In the genomic region with DNA sequence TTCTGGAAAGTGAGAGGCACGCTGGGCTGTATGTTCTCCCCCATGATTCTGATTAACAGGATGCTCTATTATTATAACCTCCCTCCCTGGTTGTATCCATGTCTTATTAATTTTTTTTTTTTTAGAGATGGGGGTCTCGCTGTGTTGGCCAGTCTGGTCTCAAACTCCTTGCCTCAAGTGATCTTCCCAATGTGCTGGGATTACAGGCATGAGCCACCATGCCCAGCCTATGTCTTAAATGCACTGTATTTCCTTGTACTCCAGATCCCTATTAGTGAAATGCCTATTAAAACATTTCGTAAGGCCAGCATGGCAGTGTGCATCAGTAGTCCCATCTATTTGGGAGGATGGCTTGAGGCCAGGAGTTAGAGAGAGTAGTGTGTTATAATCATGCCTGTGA, we compare ENCODE assay signal across 13 cellular contexts. TPM values are rescaled to one million over a fixed set of nuclear protein-coding genes. Genes with fewer than 3 reads are reported as not detected.
DNase-seq lines count a peak whose midpoint lies in the region; ATAC-seq and TF ChIP-seq lines count a peak whose summit lies in the region.
"Had no signal": no experiment of that assay in that cellular context is flagged by ENCODE, and none has a peak within 500 bp of the region (broad histone marks: within the 10 kb centered on the region; RNA-seq: fewer than 3 reads in every experiment).

No MANE protein-coding gene starts in this region.

- H3K36me3 Mint-ChIP-seq in CD4-positive, CD25-positive, alpha-beta regulatory T cell = peaks cover 10% of the 10 kb centered on the region
- no peaks in the 10 kb centered on the region for H3K36me3 Mint-ChIP-seq in activated CD8-positive, alpha-beta T cell treated with anti-CD3 and anti-CD28 coated beads, Interleukin-2, amount 10 ng/mL, durations not matched to agents 7 days and 5 days (ENCODE audit: low read depth)

- DNase-seq in CD4-positive, CD25-positive, alpha-beta regulatory T cell = no peak
- DNase-seq in fibroblast of the aortic adventitia (ENCODE audit: low read depth) = peak; percentile 7
- DNase-seq in activated CD8-positive, alpha-beta T cell treated with anti-CD3 and anti-CD28 coated beads, Interleukin-2, amount 10 ng/mL, durations not matched to agents 7 days and 5 days = no peak
- no peak for DNase-seq in caudate nucleus (lab: John Stamatoyannopoulos, UW)
- no peak for DNase-seq in NCI-H128 (lab: John Stamatoyannopoulos, UW; ENCODE audit: unreplicated experiment)
- no peak for DNase-seq in NCI-H2107 (lab: John Stamatoyannopoulos, UW)
- DNase-seq: DMS53, HCEC 1CT, IMR-90 had no signal

- CTCF ChIA-PET in activated CD8-positive, alpha-beta T cell treated with anti-CD3 and anti-CD28 coated beads, Interleukin-2, amount 10 ng/mL, durations not matched to agents 7 days and 5 days (lab: Charles Lee) = interaction anchor here (1.0 to 5.1 kb wide), 7 partner anchors 24 to 326 kb away, joined by 3 to 155 read pairs (median 15); partner anchors contain the start of gene SLC26A2

- no peak for ATAC-seq in CD4-positive, CD25-positive, alpha-beta regulatory T cell (ENCODE audit: low read depth in 2 of 2)
- no peak for ATAC-seq in activated CD8-positive, alpha-beta T cell treated with anti-CD3 and anti-CD28 coated beads, Interleukin-2, amount 10 ng/mL, durations not matched to agents 7 days and 5 days

- no peak overlapping the region for H3K27ac ChIP-seq in CD4-positive, CD25-positive, alpha-beta regulatory T cell (ENCODE audit: insufficient read depth, low read length, poor library complexity, severe bottlenecking)
- H3K27ac ChIP-seq in VCaP (peak overlapping the region; percentile 100), caudate nucleus (ENCODE audit: low read depth, low read length) (no peak overlapping the region)

- no peaks in the 10 kb centered on the region for H3K27me3 Mint-ChIP-seq in CD4-positive, CD25-positive, alpha-beta regulatory T cell
- no peaks in the 10 kb centered on the region for H3K27me3 Mint-ChIP-seq in activated CD8-positive, alpha-beta T cell treated with anti-CD3 and anti-CD28 coated beads, Interleukin-2, amount 10 ng/mL, durations not matched to agents 7 days and 5 days (ENCODE audit: low read depth)

- H3K9me3 Mint-ChIP-seq in CD4-positive, CD25-positive, alpha-beta regulatory T cell = no peaks in the 10 kb centered on the region
- no peaks in the 10 kb centered on the region for H3K9me3 Mint-ChIP-seq in activated CD8-positive, alpha-beta T cell treated with anti-CD3 and anti-CD28 coated beads, Interleukin-2, amount 10 ng/mL, durations not matched to agents 7 days and 5 days (ENCODE audit: insufficient read depth)
- H3K9me3 Mint-ChIP-seq: CD14-positive monocyte had no signal

- peak overlapping the region in 1 of 4 donors; percentile 72 for H3K4me3 Mint-ChIP-seq in CD4-positive, CD25-positive, alpha-beta regulatory T cell
- H3K4me3 Mint-ChIP-seq in activated CD8-positive, alpha-beta T cell treated with anti-CD3 and anti-CD28 coated beads, Interleukin-2, amount 10 ng/mL, durations not matched to agents 7 days and 5 days = no peak overlapping the region
- H3K4me3 Mint-ChIP-seq: CD14-positive monocyte had no signal

- H3K27me3 ChIP-seq in CD4-positive, CD25-positive, alpha-beta regulatory T cell (ENCODE audit: control insufficient read depth, insufficient read depth, low read length) = no peaks in the 10 kb centered on the region

- no peaks in the 10 kb centered on the region for H3K4me1 ChIP-seq in CD4-positive, CD25-positive, alpha-beta regulatory T cell (ENCODE audit: control insufficient read depth, insufficient read depth, low read length, poor library complexity, severe bottlenecking)

- POLR2A ChIA-PET in activated CD8-positive, alpha-beta T cell treated with anti-CD3 and anti-CD28 coated beads, Interleukin-2, amount 10 ng/mL, durations not matched to agents 7 days and 5 days (lab: Charles Lee) = no interaction called here

- H3K4me1 Mint-ChIP-seq in CD4-positive, CD25-positive, alpha-beta regulatory T cell = peaks cover 0 to 6% (median 1%) of the 10 kb centered on the region in 4 donors
- peaks cover 2% of the 10 kb centered on the region for H3K4me1 Mint-ChIP-seq in activated CD8-positive, alpha-beta T cell treated with anti-CD3 and anti-CD28 coated beads, Interleukin-2, amount 10 ng/mL, durations not matched to agents 7 days and 5 days (ENCODE audit: low read depth)
- H3K4me1 Mint-ChIP-seq: CD14-positive monocyte had no signal

- H3K27ac Mint-ChIP-seq in CD4-positive, CD25-positive, alpha-beta regulatory T cell = peak overlapping the region in 2 of 3 donors; percentile 0 to 11
- no peak overlapping the region for H3K27ac Mint-ChIP-seq in activated CD8-positive, alpha-beta T cell treated with anti-CD3 and anti-CD28 coated beads, Interleukin-2, amount 10 ng/mL, durations not matched to agents 7 days and 5 days
- H3K27ac Mint-ChIP-seq: CD14-positive monocyte had no signal

- no peak overlapping the region for H3K4me3 ChIP-seq in CD4-positive, CD25-positive, alpha-beta regulatory T cell (ENCODE audit: low read depth, low read length)
- no peak overlapping the region for H3K4me3 ChIP-seq in fibroblast of the aortic adventitia (ENCODE audit: low read depth, low read length)

- no peaks in the 10 kb centered on the region for H3K36me3 ChIP-seq in CD4-positive, CD25-positive, alpha-beta regulatory T cell (ENCODE audit: control insufficient read depth, insufficient read depth, low read length)

- TF ChIP-seq CTCF in VCaP (conservative IDR thresholded peaks at IDR 0.05) (no peak), fibroblast of the aortic adventitia (IDR thresholded peaks at IDR 0.05; ENCODE audit: insufficient read depth, low read length) (no peak)

- no peaks in the 10 kb centered on the region for H3K9me3 ChIP-seq in CD4-positive, CD25-positive, alpha-beta regulatory T cell (ENCODE audit: control insufficient read depth in 2 of 2, low read length in 2 of 2)

RNA-seq across cellular contexts. Expression of gene TIGD6, which starts 7.0 kb away (rescaled TPM):
- total RNA-seq in CD4-positive, CD25-positive, alpha-beta regulatory T cell = 2.8 TPM
- polyA plus RNA-seq in CD4-positive, CD25-positive, alpha-beta regulatory T cell = 1 to 10 TPM; 2.4 to 3.5 (median 3.0) TPM
- total RNA-seq in fibroblast of the aortic adventitia (ENCODE audit: low replicate concordance) = 5.7 and 7.3 TPM in 2 replicates
- 1 to 10 TPM; 1.1 to 1.4 TPM for total RNA-seq in activated CD8-positive, alpha-beta T cell treated with anti-CD3 and anti-CD28 coated beads, Interleukin-2, amount 10 ng/mL, durations not matched to agents 7 days and 5 days

RNA-seq across cellular contexts. Expression of gene HMGXB3, which starts 7.1 kb away (rescaled TPM):
- total RNA-seq in CD4-positive, CD25-positive, alpha-beta regulatory T cell = 51.5 TPM
- 10 to 100 TPM; 11.0 to 13.1 (median 12.5) TPM for polyA plus RNA-seq in CD4-positive, CD25-positive, alpha-beta regulatory T cell
- 35.4 and 108 TPM in 2 replicates for total RNA-seq in fibroblast of the aortic adventitia (ENCODE audit: low replicate concordance)
- total RNA-seq in activated CD8-positive, alpha-beta T cell treated with anti-CD3 and anti-CD28 coated beads, Interleukin-2, amount 10 ng/mL, durations not matched to agents 7 days and 5 days = 10 to 100 TPM; 36.5 to 37.5 TPM

RNA-seq across cellular contexts. Expression of gene SLC26A2, which starts 32.9 kb away (rescaled TPM):
- 6.7 TPM for total RNA-seq in CD4-positive, CD25-positive, alpha-beta regulatory T cell
- polyA plus RNA-seq in CD4-positive, CD25-positive, alpha-beta regulatory T cell = 1 to 10 TPM; 2.7 to 6.0 (median 3.6) TPM
- total RNA-seq in fibroblast of the aortic adventitia (ENCODE audit: low replicate concordance) = 12.7 and 20.2 TPM in 2 replicates
- 1 to 10 TPM; 7.6 to 8.0 TPM for total RNA-seq in activated CD8-positive, alpha-beta T cell treated with anti-CD3 and anti-CD28 coated beads, Interleukin-2, amount 10 ng/mL, durations not matched to agents 7 days and 5 days

RNA-seq across cellular contexts. Expression of gene PDE6A, which starts 48.9 kb away (rescaled TPM):
- not detected for total RNA-seq in CD4-positive, CD25-positive, alpha-beta regulatory T cell
- polyA plus RNA-seq in CD4-positive, CD25-positive, alpha-beta regulatory T cell = not detected
- not detected in 2 replicates for total RNA-seq in fibroblast of the aortic adventitia (ENCODE audit: low replicate concordance)
- total RNA-seq in activated CD8-positive, alpha-beta T cell treated with anti-CD3 and anti-CD28 coated beads, Interleukin-2, amount 10 ng/mL, durations not matched to agents 7 days and 5 days = not detected
- total RNA-seq: IMR-90 had no signal
- polyA plus RNA-seq: AG04450, BJ, CD14-positive monocyte, IMR-90 had no signal
